Comparison of ENCODE assay signal across 18 cellular contexts in the genomic region with DNA sequence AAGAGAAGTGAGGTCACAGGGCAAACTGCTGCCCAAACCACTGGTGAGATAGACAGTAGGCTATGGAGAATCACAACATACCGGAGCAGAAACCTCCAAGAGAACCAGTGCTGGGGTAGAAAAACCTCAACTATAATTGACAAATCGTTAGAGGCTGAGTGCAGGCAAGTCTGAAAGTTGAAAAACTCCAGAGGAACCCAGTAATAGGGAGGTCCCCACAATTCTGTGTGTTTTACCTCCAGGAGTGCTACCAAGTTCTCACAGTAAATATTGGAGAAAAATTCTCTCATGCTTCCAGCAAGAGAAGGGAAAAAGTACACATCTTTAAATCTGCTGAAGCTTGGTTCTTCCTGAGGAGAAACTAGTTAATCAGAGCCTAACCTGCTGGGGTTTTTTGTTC.
"Had no signal": no experiment of that assay in that cellular context is flagged by ENCODE, and none has a peak within 500 bp of the region (broad histone marks: within the 10 kb centered on the region; RNA-seq: fewer than 3 reads in every experiment).

No MANE protein-coding gene starts in this region.

- H3K9me3 Mint-ChIP-seq: activated T-cell treated with anti-CD3 and anti-CD28 coated beads, Interleukin-2, amount 50 U/mL, for 24 hours; stimulated activated memory B cell treated with anti-CD40 and anti-IgM and Interleukin-4, amounts not matched to agents 10 μg/mL and 1 μg/mL and 100 μg/mL, for 72 hours had no signal

- H3K36me3 Mint-ChIP-seq: activated naive CD8-positive, alpha-beta T cell treated with anti-CD3 and anti-CD28 coated beads for 36 hours; stimulated activated memory B cell treated with anti-CD40 and anti-IgM and Interleukin-4, amounts not matched to agents 10 μg/mL and 1 μg/mL and 100 μg/mL, for 72 hours had no signal

- H3K27ac Mint-ChIP-seq: activated B cell treated with CpG ODN at 0.5 μM for 24 hours; activated naive CD8-positive, alpha-beta T cell treated with anti-CD3 and anti-CD28 coated beads for 36 hours; activated T-cell treated with anti-CD3 and anti-CD28 coated beads, Interleukin-2, amount 50 U/mL, for 24 hours; progenitor cell of endocrine pancreas; stimulated activated memory B cell treated with anti-CD40 and anti-IgM and Interleukin-4, amounts not matched to agents 10 μg/mL and 1 μg/mL and 100 μg/mL, for 72 hours; T-helper 1 cell treated with Interleukin-12 subunit alpha and Interleukin-12 subunit beta and Interleukin-4 antibody, amounts not matched to agents 30 μg/mL and 1 μg/mL, for 36 hours had no signal

- H3K27me3 Mint-ChIP-seq: activated B cell treated with CpG ODN at 0.5 μM for 24 hours; activated T-cell treated with anti-CD3 and anti-CD28 coated beads, Interleukin-2, amount 50 U/mL, for 24 hours; progenitor cell of endocrine pancreas; stimulated activated memory B cell treated with anti-CD40 and anti-IgM and Interleukin-4, amounts not matched to agents 10 μg/mL and 1 μg/mL and 100 μg/mL, for 72 hours had no signal

- H3K27ac ChIP-seq: colonic mucosa, heart right ventricle, left lung, neutrophil, right lobe of liver, spleen had no signal

- H3K4me3 ChIP-seq: colonic mucosa, heart right ventricle, left lung, right lobe of liver, spleen, transverse colon had no signal

- H3K9me3 ChIP-seq: colonic mucosa, heart right ventricle, left lung, neutrophil, right lobe of liver, spleen, transverse colon had no signal

- H3K27me3 ChIP-seq: colonic mucosa, heart right ventricle, left lung, neutrophil, right lobe of liver, spleen, transverse colon had no signal

- H3K36me3 ChIP-seq: colonic mucosa, heart right ventricle, left lung, neutrophil, right lobe of liver, spleen, transverse colon had no signal

- DNase-seq: activated B cell treated with CpG ODN at 0.5 μM for 24 hours; activated gamma-delta T cell treated with Interleukin-2 at 50 U/mL for 16 hours; activated naive CD8-positive, alpha-beta T cell treated with anti-CD3 and anti-CD28 coated beads for 36 hours; activated T-cell treated with anti-CD3 and anti-CD28 coated beads, Interleukin-2, amount 50 U/mL, for 24 hours; colonic mucosa; effector CD4-positive, alpha-beta T cell; foreskin melanocyte; heart right ventricle; islet precursor cell; left lung; right lobe of liver; spleen; stimulated activated CD4-positive, alpha-beta T cell treated with anti-CD3 and anti-CD28 coated beads, Interleukin-1b, Interleukin-23, amount 100 ng/mL, for 48 hours; transverse colon had no signal

- ATAC-seq: heart right ventricle; left lung; right lobe of liver; stimulated activated memory B cell treated with anti-CD40 and anti-IgM and Interleukin-4, amounts not matched to agents 10 μg/mL and 1 μg/mL and 100 μg/mL, for 72 hours had no signal

- H3K4me3 Mint-ChIP-seq: activated B cell treated with CpG ODN at 0.5 μM for 24 hours; activated naive CD8-positive, alpha-beta T cell treated with anti-CD3 and anti-CD28 coated beads for 36 hours; activated T-cell treated with anti-CD3 and anti-CD28 coated beads, Interleukin-2, amount 50 U/mL, for 24 hours; stimulated activated memory B cell treated with anti-CD40 and anti-IgM and Interleukin-4, amounts not matched to agents 10 μg/mL and 1 μg/mL and 100 μg/mL, for 72 hours; T-helper 1 cell treated with Interleukin-12 subunit alpha and Interleukin-12 subunit beta and Interleukin-4 antibody, amounts not matched to agents 30 μg/mL and 1 μg/mL, for 36 hours had no signal

- H3K4me1 ChIP-seq: right lobe of liver had no signal
